Comparison of ENCODE assay signal across 12 cellular contexts in genomic region chr2:98637401-98638144, GRCh38. TPM values are rescaled to one million over a fixed set of nuclear protein-coding genes. Genes with fewer than 3 reads are reported as not detected.
DNase-seq lines count a peak whose midpoint lies in the region; ATAC-seq and FAIRE-seq lines count a peak whose summit lies in the region.
"Had no signal": no experiment of that assay in that cellular context is flagged by ENCODE, and none has a peak within 500 bp of the region (broad histone marks: within the 10 kb centered on the region; RNA-seq: fewer than 3 reads in every experiment).

No MANE protein-coding gene starts in this region.

- H3K9me3 ChIP-seq in small intestine (ENCODE audit: control insufficient read depth, low read depth), result no peaks in the 10 kb centered on the region

- H3K27me3 ChIP-seq in small intestine (ENCODE audit: control insufficient read depth in 2 of 2, insufficient read depth in 2 of 2, low read length in 2 of 2) (no peaks in the 10 kb centered on the region), H7 (ENCODE audit: control insufficient read depth, insufficient read depth, low read length) (no peaks in the 10 kb centered on the region)

- ATAC-seq in GM18511 (IDR thresholded peaks at IDR 0.05; ENCODE audit: unreplicated experiment), result peak; percentile 89
- ATAC-seq in HG02759 (IDR thresholded peaks at IDR 0.05; ENCODE audit: unreplicated experiment), result peak; percentile 66

- WGBS in small intestine, 3 donors, result 64 to 82% (median 74%) methylated on average over 10 of the region's 10 CpGs

- H3K4me1 ChIP-seq in small intestine (ENCODE audit: control insufficient read depth in 2 of 2, insufficient read depth in 1 of 2, low read depth in 1 of 2, low read length in 1 of 2), result no peaks in the 10 kb centered on the region

- H3K36me3 ChIP-seq in small intestine (ENCODE audit: control insufficient read depth in 2 of 2, insufficient read depth in 2 of 2, low read length in 2 of 2) (peaks cover 11 to 38% of the 10 kb centered on the region in 2 donors), H7 (replicated peaks; ENCODE audit: control insufficient read depth, insufficient read depth, low read length) (no peaks in the 10 kb centered on the region)

- H3K27ac ChIP-seq in small intestine (ENCODE audit: low read depth in 1 of 2, low read length in 1 of 2), result peak overlapping the region in 1 of 2 donors; percentile 48
- H3K27ac ChIP-seq: HL-60 had no signal

- H3K4me3 ChIP-seq in small intestine (ENCODE audit: low read depth in 1 of 2, low read length in 2 of 2) (no peak overlapping the region), H7 (ENCODE audit: insufficient read depth, low read depth, low read length) (no peak overlapping the region)

- FAIRE-seq in small intestine (lab: Jason Lieb, UNC), result no peak

- peak; percentile 9 to 20 for DNase-seq in activated CD4-positive, alpha-beta T cell treated with anti-CD3 and anti-CD28 coated beads, Interleukin-2, amount 50 U/mL, for 4 hours
- DNase-seq in small intestine, result peak; percentile 53
- no peak for DNase-seq in AG20443 (ENCODE audit: low spot score)
- DNase-seq in H7, result no peak
- DNase-seq in COLO668 (lab: John Stamatoyannopoulos, UW; ENCODE audit: unreplicated experiment), result no peak
- no peak for DNase-seq in epidermal melanocyte (ENCODE audit: insufficient read length, low spot score)
- DNase-seq: DMS53; foreskin fibroblast; NK-92 treated with Interleukin-12 subunit alpha and Interleukin-12 subunit beta, amount 100 ng/mL, for 24 hours had no signal

RNA-seq across cellular contexts. Expression of gene UNC50, which starts 29.2 kb away (rescaled TPM):
- 10 to 100 TPM; 17.0 to 33.9 (median 20.8) TPM for polyA plus RNA-seq in small intestine
- total RNA-seq in H7 (2014; rRNA removed; shearing (Covaris generic)), result 36.3 and 37.1 TPM in 2 replicates

RNA-seq across cellular contexts. Expression of gene COA5, which starts 29.3 kb away (rescaled TPM):
- polyA plus RNA-seq in small intestine, result 10 to 100 TPM; 29.7 to 42.5 (median 31.1) TPM
- total RNA-seq in H7 (2014; rRNA removed; shearing (Covaris generic)), result 19.7 and 28.6 TPM in 2 replicates

Comparison
In these comparisons a context has a peak if more than half of its experiments do, and no peak if none do; other contexts are left out.
1. DNase-seq: peak in activated CD4-positive, alpha-beta T cell treated with anti-CD3 and anti-CD28 coated beads, Interleukin-2, amount 50 U/mL, for 4 hours (2 of 2) and small intestine (single experiment); none in AG20443 (single experiment), H7 (single experiment), COLO668 (single experiment) and epidermal melanocyte (single experiment).